9 cellular contexts compared by ENCODE assay signal in the genomic region with DNA sequence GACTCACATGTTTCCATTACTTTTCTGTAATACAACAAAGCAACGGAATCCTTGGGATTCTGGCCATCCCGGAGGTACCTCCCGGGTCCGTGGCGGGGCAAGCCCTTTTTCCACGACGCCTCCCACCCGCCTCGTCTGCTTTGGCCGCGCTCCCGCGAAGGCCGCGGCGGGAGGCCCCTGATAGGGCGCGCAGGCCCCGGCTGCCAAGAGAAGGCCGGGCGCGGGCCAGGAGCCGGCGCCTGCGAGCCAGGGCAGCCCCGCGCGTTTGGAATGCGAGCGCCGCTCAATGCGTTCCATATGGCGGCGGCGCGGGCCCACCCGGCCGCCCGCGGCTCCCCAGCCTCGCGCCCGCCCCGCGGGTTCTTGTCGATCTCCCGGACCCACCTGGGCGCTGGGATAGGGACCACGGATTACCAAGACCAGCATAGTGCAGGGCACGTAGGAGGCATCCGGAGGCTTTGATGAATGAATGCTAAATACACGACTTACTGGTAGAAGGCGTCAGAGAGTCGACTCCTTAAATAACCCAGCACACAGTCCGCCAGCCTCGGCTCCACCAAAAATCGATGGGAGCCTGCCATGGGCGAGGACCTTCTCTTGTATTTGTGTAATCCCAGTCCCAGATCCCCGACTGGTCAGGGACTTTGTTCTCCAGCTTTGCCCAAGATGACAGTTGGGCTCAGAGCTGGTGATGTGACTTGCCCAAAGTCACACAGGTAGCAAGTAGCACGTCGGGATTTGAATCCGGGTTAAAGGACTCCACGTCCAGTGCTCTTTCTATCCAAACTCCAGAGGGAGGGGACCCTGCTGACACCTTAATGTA. TPM values are rescaled to one million over a fixed set of nuclear protein-coding genes. Genes with fewer than 3 reads are reported as not detected.
DNase-seq lines count a peak whose midpoint lies in the region; ATAC-seq and TF ChIP-seq lines count a peak whose summit lies in the region.
"Had no signal": no experiment of that assay in that cellular context is flagged by ENCODE, and none has a peak within 500 bp of the region (broad histone marks: within the 10 kb centered on the region; RNA-seq: fewer than 3 reads in every experiment).

No MANE protein-coding gene starts in this region.

- H3K9me3 Mint-ChIP-seq in activated CD8-positive, alpha-beta memory T cell treated with anti-CD3 and anti-CD28 coated beads, Interleukin-2, amount 10 ng/mL, durations not matched to agents 7 days and 5 days (ENCODE audit: low read depth): no peaks in the 10 kb centered on the region

- H3K27ac ChIP-seq in body of pancreas (peak overlapping the region in 1 of 4 donors; percentile 9), testis (peak overlapping the region; percentile 46 to 76)

- no peak overlapping the region for H3K4me3 ChIP-seq in body of pancreas
- H3K4me3 ChIP-seq in testis: peak overlapping the region; percentile 19 to 27

- H3K27me3 ChIP-seq in body of pancreas (no peaks in the 10 kb centered on the region), testis (no peaks in the 10 kb centered on the region)

- H3K36me3 ChIP-seq in body of pancreas (replicated peaks in 1 of 2; ENCODE audit: insufficient read depth in 1 of 2, low read depth in 2 of 2): no peaks in the 10 kb centered on the region
- H3K36me3 ChIP-seq in testis (ENCODE audit: low read depth, missing control alignments): no peaks in the 10 kb centered on the region

- H3K4me1 Mint-ChIP-seq in activated CD8-positive, alpha-beta memory T cell treated with anti-CD3 and anti-CD28 coated beads, Interleukin-2, amount 10 ng/mL, durations not matched to agents 7 days and 5 days: peaks cover 82% of the 10 kb centered on the region

- no peak overlapping the region for H3K4me3 Mint-ChIP-seq in activated CD8-positive, alpha-beta memory T cell treated with anti-CD3 and anti-CD28 coated beads, Interleukin-2, amount 10 ng/mL, durations not matched to agents 7 days and 5 days

- intact Hi-C loops in body of pancreas (cut with DNase I): no loop called here
- intact Hi-C loops in testis (cut with DNase I; ENCODE audit: low total_unique reads): no loop called here

- no peak for DNase-seq in activated CD8-positive, alpha-beta memory T cell treated with anti-CD3 and anti-CD28 coated beads, Interleukin-2, amount 10 ng/mL, durations not matched to agents 7 days and 5 days
- DNase-seq in activated CD8-positive, alpha-beta memory T cell treated with anti-CD3 and anti-CD28 coated beads for 24 hours: no peak
- DNase-seq in body of pancreas: peak in 3 of 4 donors; percentile 32 to 67 (median 47)
- peak; percentile 34 for DNase-seq in iris pigment epithelial cell (ENCODE audit: low read depth)
- peak; percentile 41 for DNase-seq in testis
- no peak for DNase-seq in stimulated activated CD8-positive, alpha-beta memory T cell treated with anti-CD3 and anti-CD28 coated beads, Interleukin-4, amount 100 ng/mL, for 48 hours
- DNase-seq: AML-193 had no signal

- H3K27me3 Mint-ChIP-seq in activated CD8-positive, alpha-beta memory T cell treated with anti-CD3 and anti-CD28 coated beads, Interleukin-2, amount 10 ng/mL, durations not matched to agents 7 days and 5 days: no peaks in the 10 kb centered on the region

- peak in 1 of 3 donors; percentile 12 for TF ChIP-seq POLR2A in body of pancreas (IDR thresholded peaks at IDR 0.05)
- no peak for TF ChIP-seq POLR2A in testis (IDR thresholded peaks at IDR 0.05)

- TF ChIP-seq CTCF in body of pancreas (IDR thresholded peaks at IDR 0.05) (no peak), testis (IDR thresholded peaks at IDR 0.05) (no peak)

- no peak for ATAC-seq in activated CD8-positive, alpha-beta memory T cell treated with anti-CD3 and anti-CD28 coated beads, Interleukin-2, amount 10 ng/mL, durations not matched to agents 7 days and 5 days
- ATAC-seq in body of pancreas: peak; percentile 81
- ATAC-seq in HG03342 (IDR thresholded peaks at IDR 0.05; ENCODE audit: unreplicated experiment): no peak
- no peak for ATAC-seq in HG03139 (IDR thresholded peaks at IDR 0.05; ENCODE audit: unreplicated experiment)

- CTCF ChIA-PET in activated CD8-positive, alpha-beta memory T cell treated with anti-CD3 and anti-CD28 coated beads, Interleukin-2, amount 10 ng/mL, durations not matched to agents 7 days and 5 days (lab: Charles Lee): interaction anchor here (0.8 to 1.3 kb wide), 3 partner anchors 29 to 178 kb away, joined by 3 to 5 read pairs (median 3); no protein-coding TSS in a partner anchor

- H3K27ac Mint-ChIP-seq in activated CD8-positive, alpha-beta memory T cell treated with anti-CD3 and anti-CD28 coated beads, Interleukin-2, amount 10 ng/mL, durations not matched to agents 7 days and 5 days: peak overlapping the region; percentile 96

- H3K4me1 ChIP-seq in body of pancreas (peaks cover 9% of the 10 kb centered on the region), testis (peaks cover 20% of the 10 kb centered on the region)

- H3K9me3 ChIP-seq in body of pancreas (no peaks in the 10 kb centered on the region), testis (no peaks in the 10 kb centered on the region)

- WGBS in body of pancreas, 2 donors: 20 to 37% methylated on average over 19 to 46 of the region's 63 CpGs
- 14 to 18% methylated on average over 19 to 63 of the region's 63 CpGs for WGBS in testis, 2 donors

- peaks cover 6% of the 10 kb centered on the region for H3K36me3 Mint-ChIP-seq in activated CD8-positive, alpha-beta memory T cell treated with anti-CD3 and anti-CD28 coated beads, Interleukin-2, amount 10 ng/mL, durations not matched to agents 7 days and 5 days

RNA-seq across cellular contexts. Expression of a gene that starts 17.6 kb away (rescaled TPM):
- total RNA-seq in activated CD8-positive, alpha-beta memory T cell treated with anti-CD3 and anti-CD28 coated beads, Interleukin-2, amount 10 ng/mL, durations not matched to agents 7 days and 5 days: 100 to 1,000 TPM; 246 to 254 TPM
- 1 to 10 TPM; 5.4 to 6.9 TPM for total RNA-seq in body of pancreas
- 10 to 100 TPM; 40.3 to 41.7 TPM for total RNA-seq in testis
- 28.5 TPM for polyA plus RNA-seq in testis (ENCODE audit: insufficient read depth, low read depth, low replicate concordance)

RNA-seq across cellular contexts. Expression of a gene that starts 32.0 kb away (rescaled TPM):
- 100 to 1,000 TPM in 1 of 2 experiments, 10 to 100 TPM in 1; 59.6 to 114 TPM for total RNA-seq in activated CD8-positive, alpha-beta memory T cell treated with anti-CD3 and anti-CD28 coated beads, Interleukin-2, amount 10 ng/mL, durations not matched to agents 7 days and 5 days
- total RNA-seq in body of pancreas (1 to 10 TPM; 4.4 to 8.2 TPM), testis (1 to 10 TPM; 6.5 to 8.6 TPM)
- polyA plus RNA-seq in testis (ENCODE audit: insufficient read depth, low read depth, low replicate concordance): 3.9 TPM

RNA-seq across cellular contexts. Expression of a gene that starts 51.9 kb away (rescaled TPM):
- total RNA-seq in activated CD8-positive, alpha-beta memory T cell treated with anti-CD3 and anti-CD28 coated beads, Interleukin-2, amount 10 ng/mL, durations not matched to agents 7 days and 5 days: 10 to 100 TPM; 53.6 to 58.9 TPM
- total RNA-seq in body of pancreas (10 to 100 TPM; 20.8 to 31.0 TPM), testis (10 to 100 TPM; 39.0 to 45.0 TPM)
- polyA plus RNA-seq in testis (ENCODE audit: insufficient read depth, low read depth, low replicate concordance): 26.4 TPM

Comparison
In these comparisons a context has a peak if more than half of its experiments do, and no peak if none do; other contexts are left out.
1. DNase-seq: peak in body of pancreas (3 of 4), iris pigment epithelial cell (single experiment) and testis (single experiment); none in activated CD8-positive, alpha-beta memory T cell treated with anti-CD3 and anti-CD28 coated beads, Interleukin-2, amount 10 ng/mL, durations not matched to agents 7 days and 5 days (single experiment), activated CD8-positive, alpha-beta memory T cell treated with anti-CD3 and anti-CD28 coated beads for 24 hours (single experiment) and stimulated activated CD8-positive, alpha-beta memory T cell treated with anti-CD3 and anti-CD28 coated beads, Interleukin-4, amount 100 ng/mL, for 48 hours (single experiment).
2. H3K4me3 ChIP-seq: peak in testis (2 of 2); none in body of pancreas (0 of 2).
3. RNA of a gene that starts 17.6 kb away (total RNA-seq): 246 to 254 TPM in activated CD8-positive, alpha-beta memory T cell treated with anti-CD3 and anti-CD28 coated beads, Interleukin-2, amount 10 ng/mL, durations not matched to agents 7 days and 5 days; 40.3 to 41.7 TPM in testis and 5.4 to 6.9 TPM in body of pancreas; every median in the first group is over 4 times any median in the second.
4. RNA of a gene that starts 32.0 kb away (total RNA-seq): 59.6 to 114 TPM in activated CD8-positive, alpha-beta memory T cell treated with anti-CD3 and anti-CD28 coated beads, Interleukin-2, amount 10 ng/mL, durations not matched to agents 7 days and 5 days; 6.5 to 8.6 TPM in testis and 4.4 to 8.2 TPM in body of pancreas; every median in the first group is over 4 times any median in the second.